28 cellular contexts compared by ENCODE assay signal in the genomic region with DNA sequence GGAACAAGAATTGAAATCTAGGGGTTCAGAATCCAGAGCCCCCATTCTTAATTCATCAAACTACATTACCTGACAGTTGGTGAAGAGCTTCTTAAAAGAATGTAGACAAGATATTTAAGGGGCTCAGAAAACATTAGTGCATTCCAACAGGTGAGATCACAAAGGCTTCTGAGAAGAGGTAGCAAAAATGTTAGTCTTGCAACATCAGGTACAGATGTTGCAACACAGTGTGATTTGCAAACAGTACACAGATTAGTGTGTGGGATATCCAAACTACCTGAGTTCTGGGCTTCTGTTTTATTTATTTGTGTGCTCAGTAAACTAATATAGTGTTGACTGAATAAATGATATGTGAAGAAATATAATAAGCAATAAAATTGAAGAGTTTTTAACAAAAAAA. TPM values are rescaled to one million over a fixed set of nuclear protein-coding genes. Genes with fewer than 3 reads are reported as not detected.
DNase-seq lines count a peak whose midpoint lies in the region; ATAC-seq, FAIRE-seq and TF ChIP-seq lines count a peak whose summit lies in the region.
"Had no signal": no experiment of that assay in that cellular context is flagged by ENCODE, and none has a peak within 500 bp of the region (broad histone marks: within the 10 kb centered on the region; RNA-seq: fewer than 3 reads in every experiment).

No MANE protein-coding gene starts in this region.

- no peak overlapping the region for H3K4me2 ChIP-seq in A549

- no peaks in the 10 kb centered on the region for H3K4me1 ChIP-seq in A549
- peaks cover 0 to 4% of the 10 kb centered on the region in 2 donors for H3K4me1 ChIP-seq in lung (ENCODE audit: control insufficient read depth in 2 of 2, insufficient read depth in 2 of 2, low read length in 2 of 2)
- H3K4me1 ChIP-seq: SJSA1 had no signal

- H3K4me3 ChIP-seq in A549 (no peak overlapping the region), epithelial cell of esophagus (ENCODE audit: low read length) (no peak overlapping the region), lung (no peak overlapping the region), lower leg skin (ENCODE audit: low read depth, poor library complexity, severe bottlenecking) (no peak overlapping the region)
- H3K4me3 ChIP-seq: GM23248, SJSA1 had no signal

- POLR2A ChIA-PET in A549 (lab: Yijun Ruan, JAX) = no interaction called here

- peaks cover 0 to 4% of the 10 kb centered on the region in 2 donors for H3K36me3 ChIP-seq in lung (ENCODE audit: control insufficient read depth in 2 of 2, insufficient read depth in 2 of 2, low read length in 2 of 2)

- no peaks in the 10 kb centered on the region for H3K9me3 ChIP-seq in A549
- no peaks in the 10 kb centered on the region for H3K9me3 ChIP-seq in lung (ENCODE audit: control insufficient read depth in 2 of 2, insufficient read depth in 1 of 2, low read length in 1 of 2)
- H3K9me3 ChIP-seq: SJSA1 had no signal

- FAIRE-seq in A549 (lab: Jason Lieb, UNC) = no peak
- FAIRE-seq: GM12892 had no signal

- TF ChIP-seq RAD21 in A549 (conservative IDR thresholded peaks at IDR 0.05 in 1 of 2, IDR thresholded peaks at IDR 0.05 in 1 of 2) (no peak), Ishikawa (IDR thresholded peaks at IDR 0.05; ENCODE audit: low read depth) (no peak)

- ATAC-seq in A549 (no peak), lung (ENCODE audit: insufficient read depth, low FRiP score) (peak; percentile 44), HG03442 (IDR thresholded peaks at IDR 0.05; ENCODE audit: unreplicated experiment) (no peak), GM18502 (IDR thresholded peaks at IDR 0.05; ENCODE audit: poor library complexity, unreplicated experiment) (no peak), GM18907 (IDR thresholded peaks at IDR 0.05; ENCODE audit: unreplicated experiment) (no peak)
- ATAC-seq: sciatic nerve had no signal

- H3K27ac ChIP-seq in A549 (no peak overlapping the region), lung (ENCODE audit: low read depth in 1 of 2, low read length in 1 of 2) (no peak overlapping the region)
- H3K27ac ChIP-seq: GM23248, HL-60, SJSA1 had no signal

- TF ChIP-seq POLR2A in A549 (IDR thresholded peaks at IDR 0.05; ENCODE audit: low read length) = no peak
- no peak for TF ChIP-seq POLR2A in lower leg skin (IDR thresholded peaks at IDR 0.05)

- TF ChIP-seq EP300 in A549 (IDR thresholded peaks at IDR 0.05) (no peak), Ishikawa (IDR thresholded peaks at IDR 0.05; ENCODE audit: borderline replicate concordance) (no peak)

- intact Hi-C loops in lower leg skin (cut with DNase I; ENCODE audit: low total_unique reads) = no loop called here

- H3K27me3 ChIP-seq in lung (ENCODE audit: control insufficient read depth, insufficient read depth) = no peaks in the 10 kb centered on the region
- H3K27me3 ChIP-seq: SJSA1 had no signal

- CTCF ChIA-PET in A549 (lab: Yijun Ruan, JAX) = no interaction called here

- no peak for TF ChIP-seq CTCF in A549 (IDR thresholded peaks at IDR 0.05)
- no peak for TF ChIP-seq CTCF in epithelial cell of esophagus (IDR thresholded peaks at IDR 0.05; ENCODE audit: insufficient read depth, low read depth, low read length, missing control alignments)
- TF ChIP-seq CTCF in lung (IDR thresholded peaks at IDR 0.05; ENCODE audit: control extremely low read depth, extremely low read depth) = no peak
- TF ChIP-seq CTCF in lower leg skin (IDR thresholded peaks at IDR 0.05) = no peak

- DNase-seq in A549 (ENCODE audit: low read depth in 1 of 2, low spot score in 1 of 2) (peak in 1 of 2 experiments; percentile 0), epithelial cell of esophagus (ENCODE audit: low read depth) (peak; percentile 87), lung (ENCODE audit: low spot score) (no peak), lower leg skin (ENCODE audit: low spot score in 2 of 2) (no peak)
- DNase-seq: activated CD4-positive, alpha-beta T cell treated with anti-CD3 and anti-CD28 coated beads for 4 hours; activated naive CD4-positive, alpha-beta T cell treated with anti-CD3 and anti-CD28 coated beads, Interleukin-2, amount 10 ng/mL, durations not matched to agents 7 days and 5 days; activated T-cell treated with anti-CD3 and anti-CD28 coated beads for 4 hours; Calu3; cortex of kidney; erythroblast; GDM1; GM23248; head of caudate nucleus; KBM-7; NCI-H1105; NCI-H526 treated with DMSO at 0.1 percent for 48 hours; nucleus accumbens; OCI-M1; stimulated activated CD4-positive, alpha-beta T cell treated with anti-CD3 and anti-CD28 coated beads, Interleukin-2, amount 100 ng/mL, for 24 hours; T1000 had no signal

TF ChIP-seq in A549, 52 proteins besides CTCF, POLR2A, EP300 and RAD21:
- TF ChIP-seq CEBPB (IDR thresholded peaks at IDR 0.05) (peak; percentile 73 to 74; a peak in 3 of 4 replicates), KDM5A (IDR thresholded peaks at IDR 0.05) (no peak), TP53 (CRISPR knock-in tag; IDR thresholded peaks at IDR 0.05) (no peak), HOXA7 (CRISPR knock-in tag; IDR thresholded peaks at IDR 0.05) (no peak)
- TF ChIP-seq, protein P1, sequence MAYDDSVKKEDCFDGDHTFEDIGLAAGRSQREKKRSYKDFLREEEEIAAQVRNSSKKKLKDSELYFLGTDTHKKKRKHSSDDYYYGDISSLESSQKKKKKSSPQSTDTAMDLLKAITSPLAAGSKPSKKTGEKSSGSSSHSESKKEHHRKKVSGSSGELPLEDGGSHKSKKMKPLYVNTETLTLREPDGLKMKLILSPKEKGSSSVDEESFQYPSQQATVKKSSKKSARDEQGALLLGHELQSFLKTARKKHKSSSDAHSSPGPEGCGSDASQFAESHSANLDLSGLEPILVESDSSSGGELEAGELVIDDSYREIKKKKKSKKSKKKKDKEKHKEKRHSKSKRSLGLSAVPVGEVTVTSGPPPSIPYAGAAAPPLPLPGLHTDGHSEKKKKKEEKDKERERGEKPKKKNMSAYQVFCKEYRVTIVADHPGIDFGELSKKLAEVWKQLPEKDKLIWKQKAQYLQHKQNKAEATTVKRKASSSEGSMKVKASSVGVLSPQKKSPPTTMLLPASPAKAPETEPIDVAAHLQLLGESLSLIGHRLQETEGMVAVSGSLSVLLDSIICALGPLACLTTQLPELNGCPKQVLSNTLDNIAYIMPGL (CRISPR knock-in tag; IDR thresholded peaks at IDR 0.05; ENCODE audit: borderline replicate concordance) = no peak
- TF ChIP-seq, protein P2, sequence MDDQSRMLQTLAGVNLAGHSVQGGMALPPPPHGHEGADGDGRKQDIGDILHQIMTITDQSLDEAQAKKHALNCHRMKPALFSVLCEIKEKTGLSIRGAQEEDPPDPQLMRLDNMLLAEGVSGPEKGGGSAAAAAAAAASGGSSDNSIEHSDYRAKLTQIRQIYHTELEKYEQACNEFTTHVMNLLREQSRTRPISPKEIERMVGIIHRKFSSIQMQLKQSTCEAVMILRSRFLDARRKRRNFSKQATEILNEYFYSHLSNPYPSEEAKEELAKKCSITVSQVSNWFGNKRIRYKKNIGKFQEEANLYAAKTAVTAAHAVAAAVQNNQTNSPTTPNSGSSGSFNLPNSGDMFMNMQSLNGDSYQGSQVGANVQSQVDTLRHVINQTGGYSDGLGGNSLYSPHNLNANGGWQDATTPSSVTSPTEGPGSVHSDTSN (IDR thresholded peaks at IDR 0.05) = no peak

TF ChIP-seq in Ishikawa, 13 proteins besides CTCF, POLR2A, EP300 and RAD21:
- no peak for TF ChIP-seq YY1 (IDR thresholded peaks at IDR 0.05; ENCODE audit: low read depth)
- no peak for TF ChIP-seq TEAD4 (IDR thresholded peaks at IDR 0.05)
- no peak for TF ChIP-seq EGR1 (IDR thresholded peaks at IDR 0.05)
- TF ChIP-seq CEBPB (IDR thresholded peaks at IDR 0.05) = peak; percentile 97
- no peak for TF ChIP-seq TAF1 (IDR thresholded peaks at IDR 0.05; ENCODE audit: low read depth)

RNA-seq across cellular contexts. Expression of a gene that starts 11.8 kb away (rescaled TPM):
- polyA plus RNA-seq in A549 (2011; rRNA removed) = 9.7 and 10.8 TPM in 2 replicates
- 1.8 and 1.9 TPM in 2 replicates for polyA plus RNA-seq in A549 (2012; cell fraction: cytosol; rRNA removed)
- 0.55 and 1.1 TPM in 2 replicates for polyA plus RNA-seq in A549 (2012; cell fraction: nucleus; rRNA removed)
- polyA plus RNA-seq in A549 (2017; fragmentation: RNase III; extraction: RNeasy Plus Mini Kit Qiagen cat#74134 plus additional on column Dnase treatment) = 5.5 to 8.2 TPM (median 6.3 TPM) in 3 replicates
- 4.3 and 5.0 TPM in 2 replicates for polyA minus RNA-seq in A549 (2011; rRNA and poly(A)+ RNA removed)
- total RNA-seq in lung = 100 to 1,000 TPM in 1 of 2 donors, 10 to 100 TPM in 1; 63.0 to 154 TPM
- polyA plus RNA-seq in lung = 100 to 1,000 TPM; 104 to 188 TPM
- 100 to 1,000 TPM in 3 of 4 donors, 10 to 100 TPM in 1; 86.3 to 124 (median 110) TPM for total RNA-seq in lower leg skin

RNA-seq across cellular contexts. Expression of a gene that starts 58.3 kb away (rescaled TPM):
- polyA plus RNA-seq in A549 (2011; rRNA removed) (not detected in 2 replicates), A549 (2017; fragmentation: RNase III; extraction: RNeasy Plus Mini Kit Qiagen cat#74134 plus additional on column Dnase treatment) (not detected in 3 replicates), lung (under 1 TPM; 0.15 to 0.89 TPM)
- polyA plus RNA-seq in A549 (2012; cell fraction: cytosol; rRNA removed) = not detected in 2 replicates
- not detected in 2 replicates for polyA plus RNA-seq in A549 (2012; cell fraction: nucleus; rRNA removed)
- not detected in 2 replicates for polyA minus RNA-seq in A549 (2011; rRNA and poly(A)+ RNA removed)
- total RNA-seq in lung (1 to 10 TPM in 1 of 2 donors, under 1 TPM in 1; 0.34 to 1.1 TPM), lower leg skin (1 to 10 TPM in 1 of 4 donors, under 1 TPM in 2, not detected in 1; 0.64 to 1.1 (median 0.84) TPM)
- total RNA-seq: Calu3, GM23248, SJSA1 had no signal
- polyA plus RNA-seq: GM23248 had no signal
